In the genomic region with DNA sequence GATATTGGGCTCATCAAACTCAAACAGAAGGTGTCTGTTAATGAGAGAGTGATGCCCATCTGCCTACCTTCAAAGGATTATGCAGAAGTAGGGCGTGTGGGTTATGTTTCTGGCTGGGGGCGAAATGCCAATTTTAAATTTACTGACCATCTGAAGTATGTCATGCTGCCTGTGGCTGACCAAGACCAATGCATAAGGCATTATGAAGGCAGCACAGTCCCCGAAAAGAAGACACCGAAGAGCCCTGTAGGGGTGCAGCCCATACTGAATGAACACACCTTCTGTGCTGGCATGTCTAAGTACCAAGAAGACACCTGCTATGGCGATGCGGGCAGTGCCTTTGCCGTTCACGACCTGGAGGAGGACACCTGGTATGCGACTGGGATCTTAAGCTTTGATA, we compare ENCODE assay signal across 32 cellular contexts. TPM values are rescaled to one million over a fixed set of nuclear protein-coding genes. Genes with fewer than 3 reads are reported as not detected.
"Had no signal": no experiment of that assay in that cellular context is flagged by ENCODE, and none has a peak within 500 bp of the region (broad histone marks: within the 10 kb centered on the region; RNA-seq: fewer than 3 reads in every experiment).

No MANE protein-coding gene starts in this region.

- H3K36me3 ChIP-seq: adrenal gland, colonic mucosa, esophagus squamous epithelium had no signal

- ATAC-seq: activated CD8-positive, alpha-beta T cell treated with anti-CD3 and anti-CD28 coated beads for 36 hours; activated naive CD8-positive, alpha-beta T cell treated with anti-CD3 and anti-CD28 coated beads, Interleukin-2, amount 50 U/mL, for 24 hours; body of pancreas; gastroesophageal sphincter had no signal

- H3K27me3 ChIP-seq: adrenal gland, body of pancreas, colonic mucosa, esophagus squamous epithelium, gastroesophageal sphincter had no signal

- H3K4me3 ChIP-seq: adrenal gland, body of pancreas, colonic mucosa, esophagus squamous epithelium, gastroesophageal sphincter had no signal

- H3K9me3 ChIP-seq: adrenal gland, body of pancreas, colonic mucosa, esophagus squamous epithelium, gastroesophageal sphincter had no signal

- H3K4me1 ChIP-seq: adrenal gland, body of pancreas, colonic mucosa, esophagus squamous epithelium, gastroesophageal sphincter had no signal

- DNase-seq: activated CD4-positive, alpha-beta T cell treated with anti-CD3 and anti-CD28 coated beads for 1 hour; activated CD4-positive, alpha-beta T cell treated with anti-CD3 and anti-CD28 coated beads for 4 hours; activated CD4-positive, alpha-beta T cell treated with anti-CD3 and anti-CD28 coated beads, Interleukin-2, amount 50 U/mL, for 1 hour; activated CD4-positive, alpha-beta T cell treated with anti-CD3 and anti-CD28 coated beads, Interleukin-2, amount 50 U/mL, for 48 hours; activated CD4-positive, CD25-positive, alpha-beta regulatory T cell; activated CD8-positive, alpha-beta memory T cell treated with anti-CD3 and anti-CD28 coated beads for 24 hours; activated CD8-positive, alpha-beta T cell treated with anti-CD3 and anti-CD28 coated beads for 36 hours; activated effector memory CD4-positive, alpha-beta T cell treated with anti-CD3 and anti-CD28 coated beads, Interleukin-2, amount 50 U/mL, for 16 hours; activated naive CD4-positive, alpha-beta T cell treated with anti-CD3 and anti-CD28 coated beads for 36 hours; activated naive CD8-positive, alpha-beta T cell treated with anti-CD3 and anti-CD28 coated beads for 36 hours; activated naive CD8-positive, alpha-beta T cell treated with anti-CD3 and anti-CD28 coated beads, Interleukin-2, amount 50 U/mL, for 24 hours; activated T-cell treated with anti-CD3 and anti-CD28 coated beads, Interleukin-2, amount 50 U/mL, for 48 hours; adrenal gland; amygdala; aorta; body of pancreas; cerebellar nuclear complex; colonic mucosa; effector CD8-positive, alpha-beta T cell; esophagus squamous epithelium; foreskin melanocyte; T-helper 2 cell had no signal

- H3K27ac ChIP-seq: adrenal gland, body of pancreas, colonic mucosa, epithelial cell of prostate, esophagus squamous epithelium, gastroesophageal sphincter had no signal

RNA-seq across cellular contexts. Expression of gene HPR, which starts 2.6 kb away (rescaled TPM):
- total RNA-seq: activated CD8-positive, alpha-beta T cell treated with anti-CD3 and anti-CD28 coated beads for 36 hours; activated naive CD4-positive, alpha-beta T cell treated with anti-CD3 and anti-CD28 coated beads for 36 hours; activated naive CD8-positive, alpha-beta T cell treated with anti-CD3 and anti-CD28 coated beads for 36 hours; activated T-helper 1 cell treated with anti-CD3 and anti-CD28 coated beads, Interleukin-12 subunit alpha, Interleukin-12 subunit beta, Interleukin-2, Interleukin-4 antibody, amounts not matched to agents 30 ng/mL and 10 ng/mL and 1 ng/mL, durations not matched to agents 14 hours and 24 hours and 36 hours; activated T-helper 2 cell treated with anti-CD3 and anti-CD28 coated beads, Interferon-gamma antibody, Interleukin-2, Interleukin-4, amounts not matched to agents 10 μg/mL and 5 μg/mL and 100 μg/mL, durations not matched to agents 14 hours and 24 hours and 36 hours; body of pancreas; dermis microvascular lymphatic vessel endothelial cell; endothelial cell of umbilical vein; esophagus squamous epithelium; fibroblast of lung; fibroblast of villous mesenchyme; glomerular endothelial cell; T-helper 1 cell treated with Interleukin-12 subunit alpha and Interleukin-12 subunit beta and Interleukin-4 antibody, amounts not matched to agents 30 ng/mL and 1 ng/mL, for 36 hours had no signal
- polyA plus RNA-seq: endothelial cell of umbilical vein had no signal

RNA-seq across cellular contexts. Expression of gene HP, which starts 6.1 kb away (rescaled TPM):
- total RNA-seq: activated CD8-positive, alpha-beta T cell treated with anti-CD3 and anti-CD28 coated beads for 36 hours; activated naive CD4-positive, alpha-beta T cell treated with anti-CD3 and anti-CD28 coated beads for 36 hours; activated naive CD8-positive, alpha-beta T cell treated with anti-CD3 and anti-CD28 coated beads for 36 hours; activated T-helper 1 cell treated with anti-CD3 and anti-CD28 coated beads, Interleukin-12 subunit alpha, Interleukin-12 subunit beta, Interleukin-2, Interleukin-4 antibody, amounts not matched to agents 30 ng/mL and 10 ng/mL and 1 ng/mL, durations not matched to agents 14 hours and 24 hours and 36 hours; activated T-helper 2 cell treated with anti-CD3 and anti-CD28 coated beads, Interferon-gamma antibody, Interleukin-2, Interleukin-4, amounts not matched to agents 10 μg/mL and 5 μg/mL and 100 μg/mL, durations not matched to agents 14 hours and 24 hours and 36 hours; dermis microvascular lymphatic vessel endothelial cell; endothelial cell of umbilical vein; fibroblast of lung; fibroblast of villous mesenchyme; glomerular endothelial cell; T-helper 1 cell treated with Interleukin-12 subunit alpha and Interleukin-12 subunit beta and Interleukin-4 antibody, amounts not matched to agents 30 ng/mL and 1 ng/mL, for 36 hours had no signal
- polyA plus RNA-seq: endothelial cell of umbilical vein, fibroblast of lung had no signal
